8 cellular contexts compared by ENCODE assay signal in genomic region chr6:113313841-113314240, GRCh38.
"Had no signal": no experiment of that assay in that cellular context is flagged by ENCODE, and none has a peak within 500 bp of the region (broad histone marks: within the 10 kb centered on the region; RNA-seq: fewer than 3 reads in every experiment).

No MANE protein-coding gene starts in this region.

- H3K9me3 ChIP-seq: HAP-1 had no signal

- H3K27ac Mint-ChIP-seq: HFFc6 had no signal

- H3K9ac ChIP-seq: GM23248 had no signal

- H3K4me3 Mint-ChIP-seq: HFFc6 had no signal

- H3K36me3 ChIP-seq: HAP-1 had no signal

- H3K9me3 Mint-ChIP-seq: HFFc6 had no signal

- DNase-seq: GM23248, GOT3, H7, HFFc6, IMR-90 had no signal

- ATAC-seq: HCT116, K562 had no signal

- H3K4me3 ChIP-seq: GM23248, HAP-1, K562 had no signal

- H3K4me1 ChIP-seq: HAP-1 had no signal

- H3K27ac ChIP-seq: GM23248 had no signal
